Comparison of ENCODE assay signal across 34 cellular contexts in genomic region chr1:237962985-237963384, GRCh38.
"Had no signal": no experiment of that assay in that cellular context is flagged by ENCODE, and none has a peak within 500 bp of the region (broad histone marks: within the 10 kb centered on the region; RNA-seq: fewer than 3 reads in every experiment).

No MANE protein-coding gene starts in this region.

- H3K4me3 Mint-ChIP-seq: activated CD4-positive, alpha-beta memory T cell treated with anti-CD3 and anti-CD28 coated beads, Interleukin-2, amount 10 ng/mL, durations not matched to agents 7 days and 5 days; activated CD4-positive, alpha-beta T cell treated with anti-CD3 and anti-CD28 coated beads for 36 hours; activated CD4-positive, alpha-beta T cell treated with anti-CD3 and anti-CD28 coated beads, Interleukin-2, amount 10 ng/mL, durations not matched to agents 7 days and 5 days; activated CD8-positive, alpha-beta memory T cell treated with anti-CD3 and anti-CD28 coated beads, Interleukin-2, amount 10 ng/mL, durations not matched to agents 7 days and 5 days; activated CD8-positive, alpha-beta T cell treated with anti-CD3 and anti-CD28 coated beads, Interleukin-2, amount 10 ng/mL, durations not matched to agents 7 days and 5 days; activated naive CD4-positive, alpha-beta T cell treated with anti-CD3 and anti-CD28 coated beads for 36 hours; activated naive CD8-positive, alpha-beta T cell treated with anti-CD3 and anti-CD28 coated beads for 36 hours; activated T-cell treated with anti-CD3 and anti-CD28 coated beads, Interleukin-2, amount 50 U/mL, for 24 hours; T-helper 1 cell treated with Interleukin-12 subunit alpha and Interleukin-12 subunit beta and Interleukin-4 antibody, amounts not matched to agents 30 μg/mL and 1 μg/mL, for 36 hours; T-helper 2 cell treated with Interferon-gamma antibody and Interleukin-4, amounts not matched to agents 5 μg/mL and 100 μg/mL, for 36 hours had no signal

- H3K27ac Mint-ChIP-seq: activated CD4-positive, alpha-beta memory T cell treated with anti-CD3 and anti-CD28 coated beads, Interleukin-2, amount 10 ng/mL, durations not matched to agents 7 days and 5 days; activated CD4-positive, alpha-beta T cell treated with anti-CD3 and anti-CD28 coated beads for 36 hours; activated CD4-positive, alpha-beta T cell treated with anti-CD3 and anti-CD28 coated beads, Interleukin-2, amount 10 ng/mL, durations not matched to agents 7 days and 5 days; activated CD8-positive, alpha-beta memory T cell treated with anti-CD3 and anti-CD28 coated beads, Interleukin-2, amount 10 ng/mL, durations not matched to agents 7 days and 5 days; activated CD8-positive, alpha-beta T cell treated with anti-CD3 and anti-CD28 coated beads, Interleukin-2, amount 10 ng/mL, durations not matched to agents 7 days and 5 days; activated naive CD4-positive, alpha-beta T cell treated with anti-CD3 and anti-CD28 coated beads for 36 hours; activated naive CD4-positive, alpha-beta T cell treated with anti-CD3 and anti-CD28 coated beads, Interleukin-2, amount 50 U/mL, for 72 hours; activated naive CD8-positive, alpha-beta T cell treated with anti-CD3 and anti-CD28 coated beads for 36 hours; activated T-cell treated with anti-CD3 and anti-CD28 coated beads, Interleukin-2, amount 50 U/mL, for 24 hours; T-helper 1 cell treated with Interleukin-12 subunit alpha and Interleukin-12 subunit beta and Interleukin-4 antibody, amounts not matched to agents 30 μg/mL and 1 μg/mL, for 36 hours; T-helper 2 cell treated with Interferon-gamma antibody and Interleukin-4, amounts not matched to agents 5 μg/mL and 100 μg/mL, for 36 hours had no signal

- H3K9me3 Mint-ChIP-seq: activated CD4-positive, alpha-beta T cell treated with anti-CD3 and anti-CD28 coated beads, Interleukin-2, amount 10 ng/mL, durations not matched to agents 7 days and 5 days; activated naive CD4-positive, alpha-beta T cell treated with anti-CD3 and anti-CD28 coated beads for 36 hours; activated naive CD8-positive, alpha-beta T cell treated with anti-CD3 and anti-CD28 coated beads for 36 hours; activated T-cell treated with anti-CD3 and anti-CD28 coated beads, Interleukin-2, amount 50 U/mL, for 24 hours; T-helper 1 cell treated with Interleukin-12 subunit alpha and Interleukin-12 subunit beta and Interleukin-4 antibody, amounts not matched to agents 30 μg/mL and 1 μg/mL, for 36 hours; T-helper 2 cell treated with Interferon-gamma antibody and Interleukin-4, amounts not matched to agents 5 μg/mL and 100 μg/mL, for 36 hours had no signal

- H3K4me1 ChIP-seq: adrenal gland, body of pancreas, breast epithelium had no signal

- H3K36me3 ChIP-seq: adrenal gland, brain microvascular endothelial cell, breast epithelium had no signal

- DNase-seq: activated CD4-positive, alpha-beta memory T cell treated with anti-CD3 and anti-CD28 coated beads, Interleukin-2, amount 10 ng/mL, durations not matched to agents 7 days and 5 days; activated CD4-positive, alpha-beta T cell treated with anti-CD3 and anti-CD28 coated beads for 1 hour; activated CD4-positive, alpha-beta T cell treated with anti-CD3 and anti-CD28 coated beads for 36 hours; activated CD4-positive, alpha-beta T cell treated with anti-CD3 and anti-CD28 coated beads for 48 hours; activated CD4-positive, alpha-beta T cell treated with anti-CD3 and anti-CD28 coated beads, Interleukin-2, amount 10 ng/mL, durations not matched to agents 7 days and 5 days; activated CD4-positive, alpha-beta T cell treated with anti-CD3 and anti-CD28 coated beads, Interleukin-2, amount 50 U/mL, for 48 hours; activated CD4-positive, CD25-positive, alpha-beta regulatory T cell; activated CD8-positive, alpha-beta memory T cell treated with anti-CD3 and anti-CD28 coated beads for 24 hours; activated CD8-positive, alpha-beta memory T cell treated with anti-CD3 and anti-CD28 coated beads, Interleukin-2, amount 10 ng/mL, durations not matched to agents 7 days and 5 days; activated CD8-positive, alpha-beta memory T cell treated with anti-CD3 and anti-CD28 coated beads, Interleukin-2, amount 50 U/mL, for 48 hours; activated CD8-positive, alpha-beta T cell treated with anti-CD3 and anti-CD28 coated beads, Interleukin-2, amount 10 ng/mL, durations not matched to agents 7 days and 5 days; activated effector memory CD4-positive, alpha-beta T cell treated with anti-CD3 and anti-CD28 coated beads, Interleukin-2, amount 50 U/mL, for 16 hours; activated gamma-delta T cell treated with Interleukin-2 at 50 U/mL for 16 hours; activated naive CD4-positive, alpha-beta T cell; activated naive CD4-positive, alpha-beta T cell treated with anti-CD3 and anti-CD28 coated beads for 36 hours; activated naive CD4-positive, alpha-beta T cell treated with anti-CD3 and anti-CD28 coated beads, Interleukin-2, amount 50 U/mL, for 16 hours; activated naive CD8-positive, alpha-beta T cell treated with anti-CD3 and anti-CD28 coated beads for 36 hours; activated T-cell treated with anti-CD3 and anti-CD28 coated beads, Interleukin-2, amount 50 U/mL, for 24 hours; activated T-cell treated with anti-CD3 and anti-CD28 coated beads, Interleukin-2, amount 50 U/mL, for 48 hours; adrenal gland; amniotic stem cell; aorta; body of pancreas; brain microvascular endothelial cell; central memory CD4-positive, alpha-beta T cell; T-helper 1 cell; T-helper 2 cell; T-helper 9 cell had no signal

- H3K4me3 ChIP-seq: adrenal gland, body of pancreas, breast epithelium had no signal

- H3K36me3 Mint-ChIP-seq: activated CD8-positive, alpha-beta memory T cell treated with anti-CD3 and anti-CD28 coated beads, Interleukin-2, amount 10 ng/mL, durations not matched to agents 7 days and 5 days; activated naive CD4-positive, alpha-beta T cell treated with anti-CD3 and anti-CD28 coated beads, Interleukin-2, amount 50 U/mL, for 72 hours; activated naive CD8-positive, alpha-beta T cell treated with anti-CD3 and anti-CD28 coated beads for 36 hours had no signal

- H3K9me3 ChIP-seq: adrenal gland, body of pancreas, breast epithelium had no signal

- H3K4me1 Mint-ChIP-seq: activated CD4-positive, alpha-beta memory T cell treated with anti-CD3 and anti-CD28 coated beads, Interleukin-2, amount 10 ng/mL, durations not matched to agents 7 days and 5 days; activated CD4-positive, alpha-beta T cell treated with anti-CD3 and anti-CD28 coated beads for 36 hours; activated CD4-positive, alpha-beta T cell treated with anti-CD3 and anti-CD28 coated beads, Interleukin-2, amount 10 ng/mL, durations not matched to agents 7 days and 5 days; activated CD8-positive, alpha-beta memory T cell treated with anti-CD3 and anti-CD28 coated beads, Interleukin-2, amount 10 ng/mL, durations not matched to agents 7 days and 5 days; activated naive CD8-positive, alpha-beta T cell treated with anti-CD3 and anti-CD28 coated beads for 36 hours had no signal

- H3K27me3 ChIP-seq: adrenal gland, body of pancreas, brain microvascular endothelial cell, breast epithelium had no signal

- ATAC-seq: activated CD4-positive, alpha-beta T cell treated with anti-CD3 and anti-CD28 coated beads for 36 hours; activated CD4-positive, CD25-positive, alpha-beta regulatory T cell treated with anti-CD3 and anti-CD28 coated beads, Interleukin-2, amount 50 U/mL, for 24 hours; activated CD8-positive, alpha-beta memory T cell treated with anti-CD3 and anti-CD28 coated beads, Interleukin-2, amount 10 ng/mL, durations not matched to agents 7 days and 5 days; activated CD8-positive, alpha-beta T cell treated with anti-CD3 and anti-CD28 coated beads, Interleukin-2, amount 10 ng/mL, durations not matched to agents 7 days and 5 days; activated naive CD4-positive, alpha-beta T cell treated with anti-CD3 and anti-CD28 coated beads, Interleukin-2, amount 50 U/mL, for 72 hours; body of pancreas had no signal

- H3K27me3 Mint-ChIP-seq: activated CD4-positive, alpha-beta memory T cell treated with anti-CD3 and anti-CD28 coated beads, Interleukin-2, amount 10 ng/mL, durations not matched to agents 7 days and 5 days; activated CD4-positive, alpha-beta T cell treated with anti-CD3 and anti-CD28 coated beads for 36 hours; activated CD4-positive, alpha-beta T cell treated with anti-CD3 and anti-CD28 coated beads, Interleukin-2, amount 10 ng/mL, durations not matched to agents 7 days and 5 days; activated CD8-positive, alpha-beta memory T cell treated with anti-CD3 and anti-CD28 coated beads, Interleukin-2, amount 10 ng/mL, durations not matched to agents 7 days and 5 days; activated naive CD8-positive, alpha-beta T cell treated with anti-CD3 and anti-CD28 coated beads for 36 hours; activated T-cell treated with anti-CD3 and anti-CD28 coated beads, Interleukin-2, amount 50 U/mL, for 24 hours had no signal

- H3K27ac ChIP-seq: adrenal gland, body of pancreas, brain microvascular endothelial cell, breast epithelium, VCaP had no signal
